ENCODE assay signal across 12 cellular contexts in genomic region chr7:86932038-86932512, GRCh38.
DNase-seq lines count a peak whose midpoint lies in the region; ATAC-seq, FAIRE-seq and TF ChIP-seq lines count a peak whose summit lies in the region.
"Had no signal": no experiment of that assay in that cellular context is flagged by ENCODE, and none has a peak within 500 bp of the region (broad histone marks: within the 10 kb centered on the region; RNA-seq: fewer than 3 reads in every experiment).

No MANE protein-coding gene starts in this region.

- H3K27me3 Mint-ChIP-seq in CD8-positive, alpha-beta T cell (ENCODE audit: low read depth) = peaks cover 8% of the 10 kb centered on the region

- FAIRE-seq in bronchial epithelial cell (lab: Jason Lieb, UNC) = no peak
- FAIRE-seq: islet of Langerhans had no signal

- no peaks in the 10 kb centered on the region for H3K36me3 Mint-ChIP-seq in CD8-positive, alpha-beta T cell

- H3K27ac ChIP-seq in lung (ENCODE audit: low read depth in 1 of 2, low read length in 1 of 2) = peak overlapping the region in 1 of 2 donors; percentile 23
- no peak overlapping the region for H3K27ac ChIP-seq in CD8-positive, alpha-beta T cell (ENCODE audit: low read depth, low read length)
- H3K27ac ChIP-seq: adrenal gland had no signal

- POLR2A ChIA-PET in CD8-positive, alpha-beta T cell (lab: Charles Lee) = interaction anchor here (1.0 kb wide), 1 partner anchor 10 kb away, joined by 3 read pairs; no protein-coding TSS in a partner anchor

- CTCF ChIA-PET in CD8-positive, alpha-beta T cell (lab: Charles Lee) = no interaction called here

- H3K4me3 Mint-ChIP-seq in CD8-positive, alpha-beta T cell = no peak overlapping the region

- H3K9me3 Mint-ChIP-seq in CD8-positive, alpha-beta T cell = no peaks in the 10 kb centered on the region

- H3K27me3 ChIP-seq in MG63 (no peaks in the 10 kb centered on the region), bronchial epithelial cell (ENCODE audit: control insufficient read depth, insufficient read depth, low read length) (no peaks in the 10 kb centered on the region), lung (ENCODE audit: control insufficient read depth, insufficient read depth) (no peaks in the 10 kb centered on the region)
- H3K27me3 ChIP-seq in CD8-positive, alpha-beta T cell (ENCODE audit: insufficient read depth, low read length) = no peaks in the 10 kb centered on the region
- H3K27me3 ChIP-seq: adrenal gland had no signal

- no peaks in the 10 kb centered on the region for H3K4me1 Mint-ChIP-seq in CD8-positive, alpha-beta T cell (ENCODE audit: low read depth)

- ATAC-seq in lung (ENCODE audit: insufficient read depth, low FRiP score) (peak; percentile 84), GM18858 (IDR thresholded peaks at IDR 0.05; ENCODE audit: unreplicated experiment) (no peak)
- ATAC-seq in CD8-positive, alpha-beta T cell = no peak

- 50 to 74% methylated on average over 3 of the region's 3 CpGs for WGBS in lung, 2 donors

- H3K4me3 ChIP-seq in MG63 = no peak overlapping the region
- H3K4me3 ChIP-seq in bronchial epithelial cell (ENCODE audit: low read depth, low read length) = no peak overlapping the region
- H3K4me3 ChIP-seq in lung = no peak overlapping the region
- no peak overlapping the region for H3K4me3 ChIP-seq in CD8-positive, alpha-beta T cell (ENCODE audit: low read depth, low read length)
- H3K4me3 ChIP-seq: adrenal gland had no signal

- intact Hi-C loops in CD8-positive, alpha-beta T cell (cut with DNase I, micrococcal nuclease) = no loop called here

- no peaks in the 10 kb centered on the region for H3K4me1 ChIP-seq in lung (ENCODE audit: control insufficient read depth in 2 of 2, insufficient read depth in 2 of 2, low read length in 2 of 2)
- H3K4me1 ChIP-seq in CD8-positive, alpha-beta T cell (ENCODE audit: insufficient read depth, low read length) = no peaks in the 10 kb centered on the region
- H3K4me1 ChIP-seq: adrenal gland had no signal

- TF ChIP-seq CTCF in bronchial epithelial cell (IDR thresholded peaks at IDR 0.05; ENCODE audit: insufficient read depth, low read length, severe bottlenecking) (no peak), lung (IDR thresholded peaks at IDR 0.05; ENCODE audit: control extremely low read depth, extremely low read depth) (no peak)
- TF ChIP-seq CTCF in CD8-positive, alpha-beta T cell (IDR thresholded peaks at IDR 0.05) = no peak

- H3K36me3 ChIP-seq in MG63 = no peaks in the 10 kb centered on the region
- H3K36me3 ChIP-seq in bronchial epithelial cell (ENCODE audit: control insufficient read depth, insufficient read depth, low read length) = no peaks in the 10 kb centered on the region
- no peaks in the 10 kb centered on the region for H3K36me3 ChIP-seq in lung (ENCODE audit: control insufficient read depth in 2 of 2, insufficient read depth in 2 of 2, low read length in 2 of 2)
- H3K36me3 ChIP-seq in CD8-positive, alpha-beta T cell (ENCODE audit: insufficient read depth, low read length) = no peaks in the 10 kb centered on the region
- H3K36me3 ChIP-seq: adrenal gland had no signal

- no peak overlapping the region for H3K27ac Mint-ChIP-seq in CD8-positive, alpha-beta T cell

- H3K9me3 ChIP-seq in MG63 (no peaks in the 10 kb centered on the region), lung (ENCODE audit: control insufficient read depth in 2 of 2, insufficient read depth in 1 of 2, low read length in 1 of 2) (no peaks in the 10 kb centered on the region)
- no peaks in the 10 kb centered on the region for H3K9me3 ChIP-seq in CD8-positive, alpha-beta T cell (ENCODE audit: low read length)
- H3K9me3 ChIP-seq: adrenal gland had no signal

- DNase-seq in AG08396 (ENCODE audit: low spot score) = peak; percentile 36
- DNase-seq in MG63 = peak; percentile 52
- peak; percentile 70 for DNase-seq in bronchial epithelial cell (ENCODE audit: low read depth)
- DNase-seq in lung (ENCODE audit: low spot score) = peak; percentile 46
- DNase-seq in CD8-positive, alpha-beta T cell = no peak
- DNase-seq in C1 segment of cervical spinal cord (lab: John Stamatoyannopoulos, UW) = no peak
- DNase-seq in COLO668 (lab: John Stamatoyannopoulos, UW; ENCODE audit: unreplicated experiment) = no peak
- DNase-seq: DMS79, NCI-H2029 treated with DMSO at 0.1 percent for 48 hours had no signal

Comparison
In these comparisons a context has a peak if more than half of its experiments do, and no peak if none do; other contexts are left out.
1. DNase-seq: peak in AG08396 (single experiment), MG63 (single experiment), bronchial epithelial cell (single experiment) and lung (single experiment); none in CD8-positive, alpha-beta T cell (0 of 7), C1 segment of cervical spinal cord (0 of 14) and COLO668 (single experiment).